Comparison of ENCODE assay signal across 13 cellular contexts in the genomic region with DNA sequence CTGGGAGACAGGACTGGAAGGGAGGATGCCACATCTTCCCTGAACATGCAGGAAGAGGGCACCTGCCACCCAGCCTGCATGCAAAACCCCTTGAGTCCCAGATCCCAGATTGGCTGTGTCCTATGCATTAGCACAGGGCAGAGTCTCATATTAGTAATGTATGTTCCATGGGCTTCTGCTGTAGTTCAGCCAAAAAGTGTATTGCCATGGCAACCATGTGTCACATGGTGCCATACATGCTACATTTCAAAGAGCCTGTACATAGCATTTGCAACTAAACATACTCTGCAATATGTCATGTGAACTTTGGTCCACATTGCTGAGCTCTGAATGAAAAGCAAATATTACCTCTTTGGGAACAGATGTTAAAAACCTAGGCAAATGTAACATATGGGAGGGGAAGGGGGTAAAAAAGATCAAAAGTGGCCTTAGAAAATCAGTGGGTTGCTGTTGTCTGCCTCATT.
DNase-seq lines count a peak whose midpoint lies in the region; ATAC-seq lines count a peak whose summit lies in the region.
"Had no signal": no experiment of that assay in that cellular context is flagged by ENCODE, and none has a peak within 500 bp of the region (broad histone marks: within the 10 kb centered on the region; RNA-seq: fewer than 3 reads in every experiment).

No MANE protein-coding gene starts in this region.

- peaks cover 9 to 10% of the 10 kb centered on the region in 2 donors for H3K36me3 Mint-ChIP-seq in activated T-cell treated with anti-CD3 and anti-CD28 coated beads, Interleukin-2, amount 50 U/mL, for 72 hours (ENCODE audit: insufficient read depth in 2 of 2)
- peaks cover 3% of the 10 kb centered on the region for H3K36me3 Mint-ChIP-seq in stimulated activated naive CD8-positive, alpha-beta T cell treated with anti-CD3 and anti-CD28 coated beads, Interleukin-15, Interleukin-2, amounts not matched to agents 100 ng/mL and 50 ng/mL, for 24 hours (ENCODE audit: low read depth)

- ATAC-seq in activated T-cell treated with anti-CD3 and anti-CD28 coated beads, Interleukin-2, amount 50 U/mL, for 72 hours (replicated peaks in 1 of 2): peak; percentile 53 to 61
- no peak for ATAC-seq in HG03175 (IDR thresholded peaks at IDR 0.05; ENCODE audit: unreplicated experiment)
- ATAC-seq: heart left ventricle had no signal

- peaks cover 85% of the 10 kb centered on the region for H3K4me1 Mint-ChIP-seq in activated T-cell treated with anti-CD3 and anti-CD28 coated beads, Interleukin-2, amount 50 U/mL, for 72 hours (ENCODE audit: low read depth)
- H3K4me1 Mint-ChIP-seq in stimulated activated naive CD8-positive, alpha-beta T cell treated with anti-CD3 and anti-CD28 coated beads, Interleukin-15, Interleukin-2, amounts not matched to agents 100 ng/mL and 50 ng/mL, for 24 hours (ENCODE audit: low read depth): peaks cover 58% of the 10 kb centered on the region

- H3K4me3 Mint-ChIP-seq in activated T-cell treated with anti-CD3 and anti-CD28 coated beads, Interleukin-2, amount 50 U/mL, for 72 hours: peak overlapping the region; percentile 78 to 89
- H3K4me3 Mint-ChIP-seq in stimulated activated naive CD8-positive, alpha-beta T cell treated with anti-CD3 and anti-CD28 coated beads, Interleukin-15, Interleukin-2, amounts not matched to agents 100 ng/mL and 50 ng/mL, for 24 hours: peak overlapping the region; percentile 73
- H3K4me3 Mint-ChIP-seq: activated B cell treated with CpG ODN at 0.5 μM for 24 hours, H9 had no signal

- H3K27me3 Mint-ChIP-seq in activated T-cell treated with anti-CD3 and anti-CD28 coated beads, Interleukin-2, amount 50 U/mL, for 72 hours (ENCODE audit: low read depth): no peaks in the 10 kb centered on the region
- no peaks in the 10 kb centered on the region for H3K27me3 Mint-ChIP-seq in stimulated activated naive CD8-positive, alpha-beta T cell treated with anti-CD3 and anti-CD28 coated beads, Interleukin-15, Interleukin-2, amounts not matched to agents 100 ng/mL and 50 ng/mL, for 24 hours

- no peaks in the 10 kb centered on the region for H3K9me3 Mint-ChIP-seq in activated T-cell treated with anti-CD3 and anti-CD28 coated beads, Interleukin-2, amount 50 U/mL, for 72 hours
- H3K9me3 Mint-ChIP-seq in stimulated activated naive CD8-positive, alpha-beta T cell treated with anti-CD3 and anti-CD28 coated beads, Interleukin-15, Interleukin-2, amounts not matched to agents 100 ng/mL and 50 ng/mL, for 24 hours: no peaks in the 10 kb centered on the region
- H3K9me3 Mint-ChIP-seq: activated B cell treated with CpG ODN at 0.5 μM for 24 hours, H9 had no signal

- peak; percentile 9 to 19 for DNase-seq in activated T-cell treated with anti-CD3 and anti-CD28 coated beads, Interleukin-2, amount 50 U/mL, for 72 hours
- DNase-seq in activated T-cell treated with anti-CD3 and anti-CD28 coated beads, Interleukin-2, amount 50 U/mL, for 48 hours: no peak
- DNase-seq in NCI-H524 (lab: John Stamatoyannopoulos, UW) (peak; percentile 63 to 91), NCI-H128 (lab: John Stamatoyannopoulos, UW; ENCODE audit: unreplicated experiment) (no peak)
- DNase-seq in central memory CD4-positive, alpha-beta T cell: peak; percentile 43
- DNase-seq in activated CD4-positive, CD25-positive, alpha-beta regulatory T cell treated with anti-CD3 and anti-CD28 coated beads, Interleukin-2, amount 50 U/mL, for 72 hours: no peak
- DNase-seq: activated B cell treated with CpG ODN at 0.5 μM for 24 hours, H9, heart left ventricle, NCI-H2029, tibial artery had no signal

- peak overlapping the region; percentile 74 for H3K27ac Mint-ChIP-seq in activated T-cell treated with anti-CD3 and anti-CD28 coated beads, Interleukin-2, amount 50 U/mL, for 72 hours
- H3K27ac Mint-ChIP-seq in stimulated activated naive CD8-positive, alpha-beta T cell treated with anti-CD3 and anti-CD28 coated beads, Interleukin-15, Interleukin-2, amounts not matched to agents 100 ng/mL and 50 ng/mL, for 24 hours: peak overlapping the region; percentile 81
- H3K27ac Mint-ChIP-seq: activated B cell treated with CpG ODN at 0.5 μM for 24 hours had no signal

Comparison
In these comparisons a context has a peak if more than half of its experiments do, and no peak if none do; other contexts are left out.
1. DNase-seq: peak in activated T-cell treated with anti-CD3 and anti-CD28 coated beads, Interleukin-2, amount 50 U/mL, for 72 hours (2 of 2), NCI-H524 (2 of 2) and central memory CD4-positive, alpha-beta T cell (single experiment); none in activated T-cell treated with anti-CD3 and anti-CD28 coated beads, Interleukin-2, amount 50 U/mL, for 48 hours (0 of 2), activated CD4-positive, CD25-positive, alpha-beta regulatory T cell treated with anti-CD3 and anti-CD28 coated beads, Interleukin-2, amount 50 U/mL, for 72 hours (single experiment) and NCI-H128 (single experiment).